In genomic region chr3:178676942-178677606, GRCh38 we compare ENCODE assay signal across 1 cellular context.
TF ChIP-seq lines count a peak whose summit lies in the region.

No MANE protein-coding gene starts in this region.

TF ChIP-seq in SK-N-SH, 30 proteins besides CTCF, POLR2A, EP300 and RAD21 (continued from another document):
- TF ChIP-seq USF2 (IDR thresholded peaks at IDR 0.05; ENCODE audit: borderline replicate concordance, low read depth, low read length) (no peak), CHD2 (IDR thresholded peaks at IDR 0.05; ENCODE audit: low read length, partially characterized antibody) (no peak), JUND (IDR thresholded peaks at IDR 0.05) (no peak), PBX3 (IDR thresholded peaks at IDR 0.05) (no peak), NRF1 (IDR thresholded peaks at IDR 0.05; ENCODE audit: low read depth, low read length) (no peak), SMC3 (IDR thresholded peaks at IDR 0.05; ENCODE audit: low read depth, low read length) (no peak), NFIC (IDR thresholded peaks at IDR 0.05; ENCODE audit: borderline replicate concordance) (no peak), RFX5 (IDR thresholded peaks at IDR 0.05; ENCODE audit: low read length) (no peak)
